In genomic region chr4:164512124-164512523, GRCh38 we compare ENCODE assay signal across 10 cellular contexts.
"Had no signal": no experiment of that assay in that cellular context is flagged by ENCODE, and none has a peak within 500 bp of the region (broad histone marks: within the 10 kb centered on the region; RNA-seq: fewer than 3 reads in every experiment).

No MANE protein-coding gene starts in this region.

- H3K36me3 ChIP-seq: esophagus muscularis mucosa, lower lobe of right lung, upper lobe of left lung had no signal

- H3K4me3 ChIP-seq: esophagus muscularis mucosa, lower lobe of right lung, upper lobe of left lung had no signal

- H3K27me3 ChIP-seq: upper lobe of left lung had no signal

- H3K4me1 ChIP-seq: esophagus muscularis mucosa, lower lobe of right lung, parathyroid adenoma, upper lobe of left lung had no signal

- H3K9me3 ChIP-seq: lower lobe of right lung, upper lobe of left lung had no signal

- DNase-seq: activated CD4-positive, alpha-beta T cell treated with anti-CD3 and anti-CD28 coated beads for 4 hours; activated CD8-positive, alpha-beta T cell treated with anti-CD3 and anti-CD28 coated beads, Interleukin-2, amount 10 ng/mL, durations not matched to agents 7 days and 5 days; activated naive CD4-positive, alpha-beta T cell treated with anti-CD3 and anti-CD28 coated beads for 36 hours; immature natural killer cell; left cardiac atrium; lower lobe of right lung; stimulated activated CD4-positive, alpha-beta T cell treated with anti-CD3 and anti-CD28 coated beads, Interleukin-4, amount 100 ng/mL, for 1 hour; upper lobe of left lung had no signal

- ATAC-seq: activated CD8-positive, alpha-beta T cell treated with anti-CD3 and anti-CD28 coated beads, Interleukin-2, amount 10 ng/mL, durations not matched to agents 7 days and 5 days; left cardiac atrium; lower lobe of right lung had no signal

- H3K27ac ChIP-seq: esophagus muscularis mucosa, lower lobe of right lung, parathyroid adenoma, upper lobe of left lung had no signal
